ENCODE assay signal across 8 cellular contexts in genomic region chr12:45745861-45746277, GRCh38. TPM values are rescaled to one million over a fixed set of nuclear protein-coding genes. Genes with fewer than 3 reads are reported as not detected.
DNase-seq lines count a peak whose midpoint lies in the region; ATAC-seq, FAIRE-seq and TF ChIP-seq lines count a peak whose summit lies in the region.

No MANE protein-coding gene starts in this region.

- TF ChIP-seq POLR2A in HepG2 (IDR thresholded peaks at IDR 0.05; ENCODE audit: insufficient read depth in 1 of 2, low read depth in 2 of 2, low read length in 2 of 2), result no peak

- H4K20me1 ChIP-seq in KMS-11 (ENCODE audit: insufficient read depth) (peaks cover 24% of the 10 kb centered on the region), HepG2 (ENCODE audit: insufficient read depth, low read length) (peaks cover 18% of the 10 kb centered on the region)

- no peak for FAIRE-seq in HepG2 (lab: Jason Lieb, UNC)

- peak; percentile 48; the same call in 2 of the 3 replicates for ATAC-seq in HepG2
- no peak for ATAC-seq in HG02884 (IDR thresholded peaks at IDR 0.05; ENCODE audit: unreplicated experiment)

- no peak for TF ChIP-seq RAD21 in HepG2 (CRISPR knock-in tag; IDR thresholded peaks at IDR 0.05)

- H3K27ac ChIP-seq in KMS-11 (no peak overlapping the region), ascending aorta (no peak overlapping the region), HepG2 (ENCODE audit: extremely low read length, insufficient read depth, low read length) (no peak overlapping the region)

- WGBS in HepG2 (ENCODE audit: low lambda C conversion rate), result 85% methylated on average over 1 of the region's 1 CpG

- peaks cover 0 to 5% of the 10 kb centered on the region in 2 donors for H3K9me3 ChIP-seq in ascending aorta
- H3K9me3 ChIP-seq in HepG2 (ENCODE audit: low read length), result no peaks in the 10 kb centered on the region

- DNase-seq in CD1c-positive myeloid dendritic cell (ENCODE audit: extremely low spot score), result peak; percentile 45
- no peak for DNase-seq in ascending aorta (ENCODE audit: low spot score in 2 of 2)
- no peak for DNase-seq in HepG2 (ENCODE audit: low spot score)
- DNase-seq in NCI-H1105 treated with DMSO at 0.1 percent for 48 hours (lab: John Stamatoyannopoulos, UW), result no peak
- no peak for DNase-seq in NCI-H187 treated with DMSO at 0.1 percent for 48 hours (lab: John Stamatoyannopoulos, UW)
- no peak for DNase-seq in glomerular visceral epithelial cell (ENCODE audit: extremely low spot score)

- peaks cover 100% of the 10 kb centered on the region for H3K79me2 ChIP-seq in KMS-11 (ENCODE audit: insufficient read depth, low read depth)
- H3K79me2 ChIP-seq in HepG2 (ENCODE audit: insufficient read depth, low read length), result peaks cover 92% of the 10 kb centered on the region

- TF ChIP-seq EP300 in HepG2 (IDR thresholded peaks at IDR 0.05; ENCODE audit: low read depth in 2 of 2, low read length in 2 of 2) (no peak), HepG2 (CRISPR knock-in tag; IDR thresholded peaks at IDR 0.05; ENCODE audit: borderline replicate concordance) (no peak)

- no TSS peak for BruUV-seq in HepG2 (replicated peaks; lab: Mats Ljungman, UMichigan)

- in situ Hi-C loops in HepG2 (cut with HindIII; ENCODE audit: extremely low pct_ligation_motif_present, low pct_unique_long_range_greater_than_20kb), result loop anchor here (25.0 kb wide), 1 partner anchor 559 kb away; no protein-coding TSS in a partner anchor

- H3K36me3 ChIP-seq in KMS-11 (ENCODE audit: insufficient read depth) (peaks cover 10% of the 10 kb centered on the region; the same call in 1 of the 2 replicates), ascending aorta (no peaks in the 10 kb centered on the region), HepG2 (replicated peaks in 1 of 2; ENCODE audit: control insufficient read depth in 1 of 2, insufficient read depth in 2 of 2, low read length in 2 of 2) (peaks cover 0 to 8% of the 10 kb centered on the region in 2 experiments; a peak in 1 of 5 replicates)

- CTCF ChIA-PET in HepG2 (lab: Yijun Ruan, JAX; ENCODE audit: low intra/inter-chr PET ratio, low total read pairs), result interaction anchor here (0.7 kb wide), 3 partner anchors 17 to 142 kb away, joined by 3 read pairs; no protein-coding TSS in a partner anchor

- TF ChIP-seq CTCF in KMS-11 (conservative IDR thresholded peaks at IDR 0.05; ENCODE audit: low read depth, low read length) (peak; percentile 55), ascending aorta (IDR thresholded peaks at IDR 0.05) (peak in 2 of 3 experiments; percentile 34 to 57), HepG2 (CRISPR knock-in tag; IDR thresholded peaks at IDR 0.05) (no peak)

- POLR2A ChIA-PET in HepG2 (lab: Yijun Ruan, JAX), result no interaction called here

- H3K4me1 ChIP-seq in KMS-11 (ENCODE audit: low read depth, poor library complexity, severe bottlenecking), result peaks cover 45% of the 10 kb centered on the region
- peaks cover 0 to 5% of the 10 kb centered on the region in 2 donors for H3K4me1 ChIP-seq in ascending aorta
- H3K4me1 ChIP-seq in HepG2 (ENCODE audit: insufficient read depth, low read length), result peaks cover 13% of the 10 kb centered on the region; the same call in 1 of the 2 replicates

- H3K4me2 ChIP-seq in KMS-11, result no peak overlapping the region
- H3K4me2 ChIP-seq in HepG2 (ENCODE audit: low read depth, low read length), result no peak overlapping the region

- H3K4me3 ChIP-seq in KMS-11 (IDR thresholded peaks at IDR 0.05; ENCODE audit: insufficient read depth, low read depth, low read length) (no peak overlapping the region), ascending aorta (no peak overlapping the region), HepG2 (replicated peaks in 1 of 3; ENCODE audit: insufficient read depth in 1 of 3, low read depth in 2 of 3, low read length in 3 of 3) (no peak overlapping the region)

- H3K9ac ChIP-seq in KMS-11, result no peak overlapping the region
- no peak overlapping the region for H3K9ac ChIP-seq in HepG2 (ENCODE audit: insufficient read depth, low read depth, low read length)

- no peak overlapping the region for H2AFZ ChIP-seq in KMS-11 (ENCODE audit: low read depth)
- H2AFZ ChIP-seq in HepG2 (ENCODE audit: low read length), result no peak overlapping the region

- H3K27me3 ChIP-seq in KMS-11 (ENCODE audit: insufficient read depth, low read depth) (no peaks in the 10 kb centered on the region), ascending aorta (no peaks in the 10 kb centered on the region), HepG2 (ENCODE audit: control insufficient read depth in 1 of 2, insufficient read depth in 2 of 2, low read length in 2 of 2) (no peaks in the 10 kb centered on the region)

- intact Hi-C loops in ascending aorta (cut with DNase I), result no loop called here
- intact Hi-C loops in HepG2 (cut with micrococcal nuclease; ENCODE audit: unreplicated experiment), result loop anchor here (5.0 kb wide), 1 partner anchor 204 kb away; no protein-coding TSS in a partner anchor

TF ChIP-seq in HepG2, 621 proteins besides CTCF, POLR2A, EP300 and RAD21:
- TF ChIP-seq ZNF770 (CRISPR knock-in tag; IDR thresholded peaks at IDR 0.05), result peak; percentile 72; the same call in 1 of the 2 replicates
- peak; percentile 60; the same call in 1 of the 2 replicates for TF ChIP-seq ZNF362 (CRISPR knock-in tag; IDR thresholded peaks at IDR 0.05; ENCODE audit: borderline replicate concordance)
- no peak for TF ChIP-seq SP2 (CRISPR knock-in tag; IDR thresholded peaks at IDR 0.05)
- no peak for TF ChIP-seq NFKB2 (CRISPR knock-in tag; IDR thresholded peaks at IDR 0.05; ENCODE audit: borderline replicate concordance)

RNA-seq across cellular contexts. Expression of gene ARID2, which starts 16.4 kb away (rescaled TPM):
- total RNA-seq in ascending aorta (18.4 TPM), HepG2 (2016; rRNA removed; fragmentation: Illumina TruSeq; extraction: Trizol) (15.9 and 16.4 TPM in 2 replicates)
- total RNA-seq in HepG2 (2016; cell fraction: cytosol; rRNA removed; fragmentation: Illumina TruSeq; extraction: Trizol; ENCODE audit: low read depth), result 3.6 and 6.2 TPM in 2 replicates
- 12.0 and 15.2 TPM in 2 replicates for total RNA-seq in HepG2 (2016; cell fraction: insoluble cytoplasmic fraction; rRNA removed; fragmentation: Illumina TruSeq; extraction: Trizol)
- 4.5 and 7.3 TPM in 2 replicates for total RNA-seq in HepG2 (2016; cell fraction: membrane; rRNA removed; fragmentation: Illumina TruSeq; extraction: Trizol)
- 32.4 and 40.0 TPM in 2 replicates for total RNA-seq in HepG2 (2016; cell fraction: nucleus; rRNA removed; fragmentation: Illumina TruSeq; extraction: Trizol)
- 16.7 and 22.2 TPM in 2 replicates for polyA plus RNA-seq in HepG2 (2011; rRNA removed)
- 10.0 and 13.2 TPM in 2 replicates for polyA plus RNA-seq in HepG2 (2011; cell fraction: cytosol; rRNA removed)
- polyA plus RNA-seq in HepG2 (2011; cell fraction: nucleus; rRNA removed), result 19.1 and 23.4 TPM in 2 replicates
- polyA plus RNA-seq in HepG2 (2012), result 9.7 and 11.2 TPM in 2 replicates
- 0.29 and 0.60 TPM in 2 replicates for polyA plus RNA-seq in HepG2 (2016; cell fraction: cytosol; fragmentation: Illumina TruSeq; extraction: Trizol; ENCODE audit: low read depth)
- 9.6 and 10.1 TPM in 2 replicates for polyA plus RNA-seq in HepG2 (2016; cell fraction: insoluble cytoplasmic fraction; fragmentation: Illumina TruSeq; extraction: Trizol; ENCODE audit: low read depth)
- 1.5 and 2.1 TPM in 2 replicates for polyA plus RNA-seq in HepG2 (2016; cell fraction: membrane; fragmentation: Illumina TruSeq; extraction: Trizol; ENCODE audit: low read depth)
- 15.3 and 19.9 TPM in 2 replicates for polyA plus RNA-seq in HepG2 (2016; cell fraction: nucleus; fragmentation: Illumina TruSeq; extraction: Trizol; ENCODE audit: insufficient read depth, low read depth)
- polyA minus RNA-seq in HepG2 (2011; rRNA and poly(A)+ RNA removed; ENCODE audit: low replicate concordance), result 53.9 and 96.2 TPM in 2 replicates
- 23.7 and 25.9 TPM in 2 replicates for polyA minus RNA-seq in HepG2 (2011; cell fraction: cytosol; rRNA and poly(A)+ RNA removed)
- polyA minus RNA-seq in HepG2 (2011; cell fraction: nucleus; rRNA and poly(A)+ RNA removed), result 155 and 159 TPM in 2 replicates
